Comparison of ENCODE assay signal across 40 cellular contexts in genomic region chr7:150919160-150919559, GRCh38. TPM values are rescaled to one million over a fixed set of nuclear protein-coding genes. Genes with fewer than 3 reads are reported as not detected.
"Had no signal": no experiment of that assay in that cellular context is flagged by ENCODE, and none has a peak within 500 bp of the region (broad histone marks: within the 10 kb centered on the region; RNA-seq: fewer than 3 reads in every experiment).

No MANE protein-coding gene starts in this region.

- H3K4me1 ChIP-seq: adrenal gland, ascending aorta, body of pancreas, breast epithelium had no signal

- H3K27me3 Mint-ChIP-seq: activated naive CD4-positive, alpha-beta T cell treated with anti-CD3 and anti-CD28 coated beads, Interleukin-2, amount 50 U/mL, for 24 hours; activated naive CD8-positive, alpha-beta T cell treated with anti-CD3 and anti-CD28 coated beads for 36 hours had no signal

- H3K27ac ChIP-seq: adrenal gland, ascending aorta, body of pancreas, brain microvascular endothelial cell, breast epithelium, cardiac muscle cell had no signal

- H3K27me3 ChIP-seq: adrenal gland, ascending aorta, body of pancreas, breast epithelium, cardiac muscle cell had no signal

- DNase-seq: activated effector memory CD4-positive, alpha-beta T cell treated with anti-CD3 and anti-CD28 coated beads, Interleukin-2, amount 50 U/mL, for 16 hours; activated effector memory CD4-positive, alpha-beta T cell treated with Interleukin-2 at 50 U/mL for 16 hours; activated gamma-delta T cell; activated gamma-delta T cell treated with Interleukin-2 at 50 U/mL for 16 hours; activated naive CD4-positive, alpha-beta T cell; activated naive CD4-positive, alpha-beta T cell treated with anti-CD3 and anti-CD28 coated beads for 36 hours; activated naive CD4-positive, alpha-beta T cell treated with anti-CD3 and anti-CD28 coated beads, Interleukin-2, amount 10 ng/mL, durations not matched to agents 7 days and 5 days; activated naive CD4-positive, alpha-beta T cell treated with anti-CD3 and anti-CD28 coated beads, Interleukin-2, amount 50 U/mL, for 16 hours; activated naive CD4-positive, alpha-beta T cell treated with Interleukin-2 at 50 U/mL for 16 hours; activated naive CD8-positive, alpha-beta T cell treated with anti-CD3 and anti-CD28 coated beads for 36 hours; activated naive CD8-positive, alpha-beta T cell treated with anti-CD3 and anti-CD28 coated beads, Interleukin-2, amount 10 ng/mL, durations not matched to agents 7 days and 5 days; activated naive CD8-positive, alpha-beta T cell treated with anti-CD3 and anti-CD28 coated beads, Interleukin-2, amount 50 U/mL, for 24 hours; activated T-cell treated with anti-CD3 and anti-CD28 coated beads, Interleukin-2, amount 50 U/mL, for 1 hour; activated T-cell treated with anti-CD3 and anti-CD28 coated beads, Interleukin-2, amount 50 U/mL, for 24 hours; activated T-cell treated with anti-CD3 and anti-CD28 coated beads, Interleukin-2, amount 50 U/mL, for 4 hours; activated T-cell treated with anti-CD3 and anti-CD28 coated beads, Interleukin-2, amount 50 U/mL, for 48 hours; activated T-cell treated with anti-CD3 and anti-CD28 coated beads, Interleukin-2, amount 50 U/mL, for 72 hours; adrenal gland; amniotic stem cell; amygdala; anterior cingulate cortex; aorta; body of pancreas; brain microvascular endothelial cell; caudate nucleus; central memory CD4-positive, alpha-beta T cell; cerebellar nuclear complex had no signal

- FAIRE-seq: astrocyte, bronchial epithelial cell had no signal

- H3K4me3 ChIP-seq: adrenal gland, ascending aorta, body of pancreas, breast epithelium, cardiac muscle cell had no signal

- H3K36me3 ChIP-seq: adrenal gland, ascending aorta, brain microvascular endothelial cell, breast epithelium, cardiac muscle cell had no signal

- H3K9me3 ChIP-seq: adrenal gland, ascending aorta, body of pancreas, breast epithelium had no signal

- ATAC-seq: activated naive CD4-positive, alpha-beta T cell treated with anti-CD3 and anti-CD28 coated beads, Interleukin-2, amount 50 U/mL, for 72 hours; activated naive CD8-positive, alpha-beta T cell treated with anti-CD3 and anti-CD28 coated beads, Interleukin-2, amount 50 U/mL, for 24 hours; activated T-cell treated with anti-CD3 and anti-CD28 coated beads, Interleukin-2, amount 50 U/mL, for 4 hours; activated T-cell treated with anti-CD3 and anti-CD28 coated beads, Interleukin-2, amount 50 U/mL, for 72 hours; activated T-helper 17 cell treated with anti-CD3 and anti-CD28 coated beads, Interleukin-2, amount 50 U/mL, for 72 hours; body of pancreas had no signal

- H3K36me3 Mint-ChIP-seq: activated naive CD4-positive, alpha-beta T cell treated with anti-CD3 and anti-CD28 coated beads, Interleukin-2, amount 10 ng/mL, durations not matched to agents 7 days and 5 days; activated naive CD4-positive, alpha-beta T cell treated with anti-CD3 and anti-CD28 coated beads, Interleukin-2, amount 50 U/mL, for 24 hours; activated naive CD4-positive, alpha-beta T cell treated with anti-CD3 and anti-CD28 coated beads, Interleukin-2, amount 50 U/mL, for 72 hours; activated naive CD8-positive, alpha-beta T cell; activated naive CD8-positive, alpha-beta T cell treated with anti-CD3 and anti-CD28 coated beads for 36 hours; activated naive CD8-positive, alpha-beta T cell treated with anti-CD3 and anti-CD28 coated beads, Interleukin-2, amount 10 ng/mL, durations not matched to agents 7 days and 5 days; brain had no signal

- H3K4me3 Mint-ChIP-seq: activated naive CD4-positive, alpha-beta T cell treated with anti-CD3 and anti-CD28 coated beads for 36 hours; activated naive CD4-positive, alpha-beta T cell treated with anti-CD3 and anti-CD28 coated beads, Interleukin-2, amount 10 ng/mL, durations not matched to agents 7 days and 5 days; activated naive CD4-positive, alpha-beta T cell treated with anti-CD3 and anti-CD28 coated beads, Interleukin-2, amount 50 U/mL, for 24 hours; activated naive CD8-positive, alpha-beta T cell; activated naive CD8-positive, alpha-beta T cell treated with anti-CD3 and anti-CD28 coated beads for 36 hours; activated naive CD8-positive, alpha-beta T cell treated with anti-CD3 and anti-CD28 coated beads, Interleukin-2, amount 10 ng/mL, durations not matched to agents 7 days and 5 days; activated naive CD8-positive, alpha-beta T cell treated with anti-CD3 and anti-CD28 coated beads, Interleukin-2, amount 50 U/mL, for 24 hours; activated T-cell treated with anti-CD3 and anti-CD28 coated beads, Interleukin-2, amount 50 U/mL, for 24 hours; activated T-cell treated with anti-CD3 and anti-CD28 coated beads, Interleukin-2, amount 50 U/mL, for 4 hours; activated T-cell treated with anti-CD3 and anti-CD28 coated beads, Interleukin-2, amount 50 U/mL, for 72 hours; activated T-helper 1 cell treated with anti-CD3 and anti-CD28 coated beads, Interleukin-12 subunit alpha, Interleukin-12 subunit beta, Interleukin-2, Interleukin-4 antibody, amounts not matched to agents 30 ng/mL and 10 ng/mL and 1 ng/mL, durations not matched to agents 14 hours and 24 hours and 36 hours; activated T-helper 17 cell treated with anti-CD3 and anti-CD28 coated beads, Interleukin-2, amount 50 U/mL, for 72 hours; central memory CD8-positive, alpha-beta T cell had no signal

- H3K9me3 Mint-ChIP-seq: activated naive CD4-positive, alpha-beta T cell treated with anti-CD3 and anti-CD28 coated beads for 36 hours; activated naive CD4-positive, alpha-beta T cell treated with anti-CD3 and anti-CD28 coated beads, Interleukin-2, amount 10 ng/mL, durations not matched to agents 7 days and 5 days; activated naive CD4-positive, alpha-beta T cell treated with anti-CD3 and anti-CD28 coated beads, Interleukin-2, amount 50 U/mL, for 24 hours; activated naive CD4-positive, alpha-beta T cell treated with anti-CD3 and anti-CD28 coated beads, Interleukin-2, amount 50 U/mL, for 72 hours; activated naive CD8-positive, alpha-beta T cell treated with anti-CD3 and anti-CD28 coated beads for 36 hours; activated naive CD8-positive, alpha-beta T cell treated with anti-CD3 and anti-CD28 coated beads, Interleukin-2, amount 10 ng/mL, durations not matched to agents 7 days and 5 days; activated naive CD8-positive, alpha-beta T cell treated with anti-CD3 and anti-CD28 coated beads, Interleukin-2, amount 50 U/mL, for 24 hours; activated T-cell treated with anti-CD3 and anti-CD28 coated beads, Interleukin-2, amount 50 U/mL, for 24 hours; activated T-cell treated with anti-CD3 and anti-CD28 coated beads, Interleukin-2, amount 50 U/mL, for 4 hours; activated T-cell treated with anti-CD3 and anti-CD28 coated beads, Interleukin-2, amount 50 U/mL, for 72 hours; activated T-helper 1 cell treated with anti-CD3 and anti-CD28 coated beads, Interleukin-12 subunit alpha, Interleukin-12 subunit beta, Interleukin-2, Interleukin-4 antibody, amounts not matched to agents 30 ng/mL and 10 ng/mL and 1 ng/mL, durations not matched to agents 14 hours and 24 hours and 36 hours; activated T-helper 17 cell treated with anti-CD3 and anti-CD28 coated beads, Interleukin-2, amount 50 U/mL, for 72 hours; activated T-helper 2 cell treated with anti-CD3 and anti-CD28 coated beads, Interferon-gamma antibody, Interleukin-2, Interleukin-4, amounts not matched to agents 10 μg/mL and 5 μg/mL and 100 μg/mL, durations not matched to agents 14 hours and 24 hours and 36 hours; brain; central memory CD8-positive, alpha-beta T cell had no signal

- H3K27ac Mint-ChIP-seq: activated naive CD4-positive, alpha-beta T cell treated with anti-CD3 and anti-CD28 coated beads for 36 hours; activated naive CD4-positive, alpha-beta T cell treated with anti-CD3 and anti-CD28 coated beads, Interleukin-2, amount 10 ng/mL, durations not matched to agents 7 days and 5 days; activated naive CD4-positive, alpha-beta T cell treated with anti-CD3 and anti-CD28 coated beads, Interleukin-2, amount 50 U/mL, for 24 hours; activated naive CD4-positive, alpha-beta T cell treated with anti-CD3 and anti-CD28 coated beads, Interleukin-2, amount 50 U/mL, for 72 hours; activated naive CD8-positive, alpha-beta T cell; activated naive CD8-positive, alpha-beta T cell treated with anti-CD3 and anti-CD28 coated beads for 36 hours; activated naive CD8-positive, alpha-beta T cell treated with anti-CD3 and anti-CD28 coated beads, Interleukin-2, amount 10 ng/mL, durations not matched to agents 7 days and 5 days; activated naive CD8-positive, alpha-beta T cell treated with anti-CD3 and anti-CD28 coated beads, Interleukin-2, amount 50 U/mL, for 24 hours; activated T-cell treated with anti-CD3 and anti-CD28 coated beads, Interleukin-2, amount 50 U/mL, for 24 hours; activated T-cell treated with anti-CD3 and anti-CD28 coated beads, Interleukin-2, amount 50 U/mL, for 72 hours; activated T-helper 1 cell treated with anti-CD3 and anti-CD28 coated beads, Interleukin-12 subunit alpha, Interleukin-12 subunit beta, Interleukin-2, Interleukin-4 antibody, amounts not matched to agents 30 ng/mL and 10 ng/mL and 1 ng/mL, durations not matched to agents 14 hours and 24 hours and 36 hours; activated T-helper 17 cell treated with anti-CD3 and anti-CD28 coated beads, Interleukin-2, amount 50 U/mL, for 72 hours; activated T-helper 2 cell treated with anti-CD3 and anti-CD28 coated beads, Interferon-gamma antibody, Interleukin-2, Interleukin-4, amounts not matched to agents 10 μg/mL and 5 μg/mL and 100 μg/mL, durations not matched to agents 14 hours and 24 hours and 36 hours had no signal

RNA-seq across cellular contexts. Expression of gene KCNH2, which starts 59.0 kb away (rescaled TPM):
- total RNA-seq: ascending aorta had no signal
